Comparison of ENCODE assay signal across 8 cellular contexts in the genomic region with DNA sequence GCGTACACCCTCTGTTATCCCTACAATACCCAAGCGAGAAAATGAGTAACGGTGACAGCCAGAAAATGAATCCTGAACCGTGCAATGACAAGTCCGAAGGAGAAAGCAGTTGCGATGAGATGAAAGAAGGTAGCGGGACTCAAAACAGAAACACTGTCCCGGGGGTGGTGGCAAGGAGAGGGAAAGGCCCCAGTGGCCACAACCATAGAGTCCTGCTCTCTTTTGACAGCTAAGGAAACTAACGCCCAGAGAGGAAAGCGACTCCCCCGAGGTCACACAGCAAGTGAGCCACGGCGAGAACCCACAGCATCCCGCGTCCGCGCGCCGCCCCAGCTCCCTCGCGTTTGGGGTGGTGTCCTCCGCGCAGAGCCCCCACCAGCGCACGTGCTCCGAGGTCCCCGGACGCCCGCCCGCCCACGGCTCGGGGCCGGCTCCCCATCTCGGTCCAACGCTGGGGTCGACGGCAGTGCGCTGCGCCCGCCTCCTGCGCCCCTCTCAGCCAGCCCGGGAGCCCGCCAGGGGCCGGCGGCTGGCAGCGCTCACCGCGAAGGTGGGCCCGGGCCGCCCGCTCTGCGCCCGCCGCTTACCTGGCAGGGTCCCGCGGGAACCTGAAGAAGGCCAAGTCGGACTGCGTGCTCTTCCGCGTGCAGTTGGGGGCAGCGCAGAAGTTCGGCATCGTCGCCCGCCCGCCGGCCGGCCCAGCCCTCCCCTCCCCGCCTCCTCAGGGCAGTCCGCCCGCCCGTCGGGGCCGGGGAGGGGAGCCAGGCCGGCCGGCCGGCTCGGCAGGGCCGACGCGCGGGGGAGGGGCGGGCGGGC. TPM values are rescaled to one million over a fixed set of nuclear protein-coding genes. Genes with fewer than 3 reads are reported as not detected.
DNase-seq lines count a peak whose midpoint lies in the region; TF ChIP-seq lines count a peak whose summit lies in the region.

No MANE protein-coding gene starts in this region.

- no peaks in the 10 kb centered on the region for H4K20me1 ChIP-seq in neural cell (ENCODE audit: insufficient read depth)

- TF ChIP-seq CTCF in fibroblast of mammary gland (conservative IDR thresholded peaks at IDR 0.05; ENCODE audit: control insufficient read depth, insufficient read depth, low read depth, low read length) (no peak), neural cell (IDR thresholded peaks at IDR 0.05; ENCODE audit: poor library complexity, severe bottlenecking) (no peak)

- H3K27me3 ChIP-seq in H7 (ENCODE audit: control insufficient read depth, insufficient read depth, low read length) (no peaks in the 10 kb centered on the region), neural cell (ENCODE audit: insufficient read depth, low read depth, low read length) (no peaks in the 10 kb centered on the region), subcutaneous abdominal adipose tissue (ENCODE audit: control insufficient read depth in 5 of 5, insufficient read depth in 4 of 5, low read length in 5 of 5) (no peaks in the 10 kb centered on the region)

- no peak for TF ChIP-seq EP300 in neural cell (conservative IDR thresholded peaks at IDR 0.05; ENCODE audit: poor library complexity, severe bottlenecking)

- H3F3A ChIP-seq in neural cell (ENCODE audit: insufficient read depth, low read length, poor library complexity, severe bottlenecking), result no peaks in the 10 kb centered on the region

- peaks cover 60% of the 10 kb centered on the region for H3K79me2 ChIP-seq in neural cell (replicated peaks; ENCODE audit: insufficient read depth, low read length)

- DNase-seq in ELF-1 (ENCODE audit: low read depth, low spot score) (peak; percentile 27), H7 (peak; percentile 73), MV-4-11 (lab: John Stamatoyannopoulos, UW) (peak; percentile 11), activated T-cell treated with anti-CD3 and anti-CD28 coated beads for 24 hours (ENCODE audit: low read depth) (peak; percentile 54), fibroblast of mammary gland (ENCODE audit: low read depth) (peak; percentile 31), NCI-H446 treated with DMSO at 0.1 percent for 48 hours (lab: John Stamatoyannopoulos, UW) (no peak)

- H2AFZ ChIP-seq in neural cell (ENCODE audit: low read depth, low read length), result no peak overlapping the region

- H3K4me1 ChIP-seq in subcutaneous abdominal adipose tissue (ENCODE audit: control insufficient read depth in 5 of 5, insufficient read depth in 5 of 5, low read length in 5 of 5), result peaks cover 5 to 35% (median 29%) of the 10 kb centered on the region in 5 donors

- H3K9ac ChIP-seq in neural cell (ENCODE audit: low read length) (peak overlapping the region; percentile 73), subcutaneous abdominal adipose tissue (ENCODE audit: low read length in 5 of 5) (peak overlapping the region; percentile 65 to 89 (median 87))

- no peaks in the 10 kb centered on the region; the same call in 1 of the 2 replicates for H3K36me3 ChIP-seq in H7 (replicated peaks; ENCODE audit: control insufficient read depth, insufficient read depth, low read length)
- no peaks in the 10 kb centered on the region for H3K36me3 ChIP-seq in neural cell (ENCODE audit: insufficient read depth, low read length)
- H3K36me3 ChIP-seq in subcutaneous abdominal adipose tissue (ENCODE audit: control insufficient read depth in 5 of 5, insufficient read depth in 5 of 5, low read length in 5 of 5), result no peaks in the 10 kb centered on the region

- H3K27ac ChIP-seq in neural cell (ENCODE audit: low read length) (peak overlapping the region; percentile 42), subcutaneous abdominal adipose tissue (ENCODE audit: low read depth, low read length) (peak overlapping the region; percentile 70)

- peak overlapping the region; percentile 80 for H3K4me2 ChIP-seq in neural cell (ENCODE audit: low read length)

- H3K9me3 ChIP-seq in neural cell (ENCODE audit: low read length) (no peaks in the 10 kb centered on the region), subcutaneous abdominal adipose tissue (ENCODE audit: control insufficient read depth in 5 of 5, low read length in 5 of 5) (no peaks in the 10 kb centered on the region)

- H3K9me2 ChIP-seq in neural cell (ENCODE audit: insufficient read depth, low read length), result no peaks in the 10 kb centered on the region

- no peak for TF ChIP-seq RAD21 in neural cell (conservative IDR thresholded peaks at IDR 0.05)

- H3K4me3 ChIP-seq in H7 (ENCODE audit: insufficient read depth, low read depth, low read length), result peak overlapping the region; percentile 84
- H3K4me3 ChIP-seq in fibroblast of mammary gland (ENCODE audit: control insufficient read depth, low read depth, low read length), result peak overlapping the region; percentile 62
- peak overlapping the region; percentile 85 for H3K4me3 ChIP-seq in neural cell (ENCODE audit: low read length)
- H3K4me3 ChIP-seq in subcutaneous abdominal adipose tissue (ENCODE audit: low read depth in 1 of 5, low read length in 5 of 5), result peak overlapping the region; percentile 81 to 95 (median 91)

TF ChIP-seq in neural cell, 6 proteins besides CTCF, POLR2A, EP300 and RAD21:
- peak; percentile 22 for TF ChIP-seq POLR2AphosphoS5 (IDR thresholded peaks at IDR 0.05)
- TF ChIP-seq EZH2 (IDR thresholded peaks at IDR 0.05; ENCODE audit: borderline replicate concordance, insufficient read depth, low read length, poor library complexity, severe bottlenecking), result no peak
- TF ChIP-seq, protein P1, sequence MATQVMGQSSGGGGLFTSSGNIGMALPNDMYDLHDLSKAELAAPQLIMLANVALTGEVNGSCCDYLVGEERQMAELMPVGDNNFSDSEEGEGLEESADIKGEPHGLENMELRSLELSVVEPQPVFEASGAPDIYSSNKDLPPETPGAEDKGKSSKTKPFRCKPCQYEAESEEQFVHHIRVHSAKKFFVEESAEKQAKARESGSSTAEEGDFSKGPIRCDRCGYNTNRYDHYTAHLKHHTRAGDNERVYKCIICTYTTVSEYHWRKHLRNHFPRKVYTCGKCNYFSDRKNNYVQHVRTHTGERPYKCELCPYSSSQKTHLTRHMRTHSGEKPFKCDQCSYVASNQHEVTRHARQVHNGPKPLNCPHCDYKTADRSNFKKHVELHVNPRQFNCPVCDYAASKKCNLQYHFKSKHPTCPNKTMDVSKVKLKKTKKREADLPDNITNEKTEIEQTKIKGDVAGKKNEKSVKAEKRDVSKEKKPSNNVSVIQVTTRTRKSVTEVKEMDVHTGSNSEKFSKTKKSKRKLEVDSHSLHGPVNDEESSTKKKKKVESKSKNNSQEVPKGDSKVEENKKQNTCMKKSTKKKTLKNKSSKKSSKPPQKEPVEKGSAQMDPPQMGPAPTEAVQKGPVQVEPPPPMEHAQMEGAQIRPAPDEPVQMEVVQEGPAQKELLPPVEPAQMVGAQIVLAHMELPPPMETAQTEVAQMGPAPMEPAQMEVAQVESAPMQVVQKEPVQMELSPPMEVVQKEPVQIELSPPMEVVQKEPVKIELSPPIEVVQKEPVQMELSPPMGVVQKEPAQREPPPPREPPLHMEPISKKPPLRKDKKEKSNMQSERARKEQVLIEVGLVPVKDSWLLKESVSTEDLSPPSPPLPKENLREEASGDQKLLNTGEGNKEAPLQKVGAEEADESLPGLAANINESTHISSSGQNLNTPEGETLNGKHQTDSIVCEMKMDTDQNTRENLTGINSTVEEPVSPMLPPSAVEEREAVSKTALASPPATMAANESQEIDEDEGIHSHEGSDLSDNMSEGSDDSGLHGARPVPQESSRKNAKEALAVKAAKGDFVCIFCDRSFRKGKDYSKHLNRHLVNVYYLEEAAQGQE (IDR thresholded peaks at IDR 0.05; ENCODE audit: borderline replicate concordance), result no peak
- TF ChIP-seq MXI1 (conservative IDR thresholded peaks at IDR 0.05; ENCODE audit: poor library complexity, severe bottlenecking), result peak; percentile 20
TF ChIP-seq in neural cell: peak in this region for 2.

RNA-seq across cellular contexts. Expression of gene THAP12, which starts 0.6 kb away (rescaled TPM):
- 27.0 and 37.0 TPM in 2 replicates for total RNA-seq in H7 (2014; rRNA removed; shearing (Covaris generic))
- polyA plus RNA-seq in neural cell, result 107 and 110 TPM in 2 replicates
- 110 and 122 TPM in 2 replicates for polyA minus RNA-seq in neural cell

RNA-seq across cellular contexts. Expression of gene GVQW3, which starts 0.8 kb away (rescaled TPM):
- 4.0 and 5.7 TPM in 2 replicates for total RNA-seq in H7 (2014; rRNA removed; shearing (Covaris generic))
- 17.2 and 24.0 TPM in 2 replicates for polyA plus RNA-seq in neural cell
- polyA minus RNA-seq in neural cell, result 54.8 and 55.7 TPM in 2 replicates
